In genomic region chr17:43360376-43360738, GRCh38 we compare ENCODE assay signal across 8 cellular contexts. TPM values are rescaled to one million over a fixed set of nuclear protein-coding genes. Genes with fewer than 3 reads are reported as not detected.
DNase-seq lines count a peak whose midpoint lies in the region; ATAC-seq and TF ChIP-seq lines count a peak whose summit lies in the region.

No MANE protein-coding gene starts in this region.

- peak overlapping the region; percentile 90 for H3K9ac ChIP-seq in OCI-LY1 (ENCODE audit: low read length)
- H3K9ac ChIP-seq in neuronal stem cell (ENCODE audit: low read depth, low read length, poor library complexity): peak overlapping the region; percentile 79

- H2BK15ac ChIP-seq in neuronal stem cell (ENCODE audit: low read length): no peak overlapping the region

- TF ChIP-seq POLR2A in tibial nerve (IDR thresholded peaks at IDR 0.05): no peak

- H2BK5ac ChIP-seq in neuronal stem cell (ENCODE audit: low read length): peak overlapping the region; percentile 33

- peak overlapping the region; percentile 95 for H3K27ac ChIP-seq in OCI-LY1 (ENCODE audit: low read depth, low read length, poor library complexity, severe bottlenecking)
- H3K27ac ChIP-seq in neuronal stem cell (replicated peaks; ENCODE audit: low read length): peak overlapping the region; percentile 97
- H3K27ac ChIP-seq in tibial nerve: peak overlapping the region; percentile 85 to 94 (median 92)

- H3K9me3 ChIP-seq in OCI-LY1 (ENCODE audit: low read length) (no peaks in the 10 kb centered on the region), neuronal stem cell (replicated peaks in 1 of 2; ENCODE audit: control insufficient read depth in 2 of 2, insufficient read depth in 1 of 2, low read depth in 1 of 2, low read length in 2 of 2) (peaks cover 0 to 5% of the 10 kb centered on the region in 2 donors), tibial nerve (no peaks in the 10 kb centered on the region)

- ATAC-seq in GM18868 (IDR thresholded peaks at IDR 0.05; ENCODE audit: unreplicated experiment): peak; percentile 16
- ATAC-seq in HG03442 (IDR thresholded peaks at IDR 0.05; ENCODE audit: unreplicated experiment): peak; percentile 33

- peak overlapping the region; percentile 63 for H3K18ac ChIP-seq in neuronal stem cell (ENCODE audit: low read length)

- peaks cover 21% of the 10 kb centered on the region for H3K4me1 ChIP-seq in OCI-LY1 (ENCODE audit: insufficient read depth, low read length, severe bottlenecking)
- peaks cover 0 to 6% of the 10 kb centered on the region in 2 donors for H3K4me1 ChIP-seq in neuronal stem cell (ENCODE audit: control insufficient read depth in 2 of 2, insufficient read depth in 1 of 2, low read depth in 1 of 2, low read length in 2 of 2)
- peaks cover 0 to 18% (median 14%) of the 10 kb centered on the region in 4 donors for H3K4me1 ChIP-seq in tibial nerve

- no peaks in the 10 kb centered on the region for H3K27me3 ChIP-seq in OCI-LY1 (ENCODE audit: insufficient read depth, low read length)
- H3K27me3 ChIP-seq in neuronal stem cell (ENCODE audit: control insufficient read depth in 3 of 3, insufficient read depth in 3 of 3, low read depth in 1 of 3, low read length in 3 of 3): no peaks in the 10 kb centered on the region
- no peaks in the 10 kb centered on the region for H3K27me3 ChIP-seq in tibial nerve

- H2AK5ac ChIP-seq in neuronal stem cell (ENCODE audit: low read depth, low read length): peak overlapping the region; percentile 4

- no peak overlapping the region for H4K91ac ChIP-seq in neuronal stem cell (ENCODE audit: low read depth, low read length, poor library complexity)

- no peaks in the 10 kb centered on the region for H3K79me1 ChIP-seq in neuronal stem cell (ENCODE audit: low read depth, low read length)

- H3K36me3 ChIP-seq in OCI-LY1 (ENCODE audit: insufficient read depth, low read length) (no peaks in the 10 kb centered on the region; the same call in 1 of the 2 replicates), neuronal stem cell (replicated peaks in 1 of 2; ENCODE audit: control insufficient read depth in 2 of 2, insufficient read depth in 2 of 2, low read length in 2 of 2) (no peaks in the 10 kb centered on the region), tibial nerve (no peaks in the 10 kb centered on the region)

- H3K27me3 Mint-ChIP-seq in activated T-cell treated with anti-CD3 and anti-CD28 coated beads, Interleukin-2, amount 50 U/mL, for 24 hours: no peaks in the 10 kb centered on the region

- H3K79me2 ChIP-seq in OCI-LY1 (ENCODE audit: insufficient read depth, low read length): no peaks in the 10 kb centered on the region

- H3K4ac ChIP-seq in neuronal stem cell (ENCODE audit: low read length): no peak overlapping the region

- H3K36me3 Mint-ChIP-seq in activated T-cell treated with anti-CD3 and anti-CD28 coated beads, Interleukin-2, amount 50 U/mL, for 24 hours (ENCODE audit: low read depth): no peaks in the 10 kb centered on the region

- H3K4me3 Mint-ChIP-seq in activated T-cell treated with anti-CD3 and anti-CD28 coated beads, Interleukin-2, amount 50 U/mL, for 24 hours: peak overlapping the region; percentile 77

- no peak overlapping the region for H2BK120ac ChIP-seq in neuronal stem cell (ENCODE audit: low read depth, low read length)

- TF ChIP-seq EP300 in tibial nerve (IDR thresholded peaks at IDR 0.05): peak in 1 of 2 donors; percentile 55

- H3K27ac Mint-ChIP-seq in activated T-cell treated with anti-CD3 and anti-CD28 coated beads, Interleukin-2, amount 50 U/mL, for 24 hours: peak overlapping the region; percentile 100

- H3K23ac ChIP-seq in neuronal stem cell (ENCODE audit: low read depth, low read length, poor library complexity): no peak overlapping the region

- H3K14ac ChIP-seq in neuronal stem cell (ENCODE audit: low read length): no peak overlapping the region

- no peak overlapping the region for H4K8ac ChIP-seq in neuronal stem cell (ENCODE audit: low read depth, low read length)

- H3F3A ChIP-seq in OCI-LY1 (ENCODE audit: insufficient read depth, low read length): no peaks in the 10 kb centered on the region

- WGBS in neuronal stem cell (ENCODE audit: extremely low coverage in 2 of 2, insufficient read length in 2 of 2, insufficient replicate concordance in 1 of 2), 2 donors: no CpG with 5 or more reads among the region's 18 CpGs
- 1 to 35% methylated on average over 18 of the region's 18 CpGs for WGBS in tibial nerve, 2 donors

- H2BK12ac ChIP-seq in neuronal stem cell (ENCODE audit: low read length): no peak overlapping the region

- H3K4me1 Mint-ChIP-seq in activated T-cell treated with anti-CD3 and anti-CD28 coated beads, Interleukin-2, amount 50 U/mL, for 24 hours (ENCODE audit: low read depth): peaks cover 57% of the 10 kb centered on the region

- peak; percentile 62 for DNase-seq in activated T-cell treated with anti-CD3 and anti-CD28 coated beads, Interleukin-2, amount 50 U/mL, for 24 hours
- DNase-seq in fibroblast of mammary gland (ENCODE audit: low read depth) (peak; percentile 97), neuronal stem cell (ENCODE audit: low spot score) (no peak), tibial nerve (ENCODE audit: low spot score in 2 of 2) (peak in 1 of 2 donors; percentile 67), COLO668 (lab: John Stamatoyannopoulos, UW; ENCODE audit: unreplicated experiment) (no peak)

- H3K9me2 ChIP-seq in OCI-LY1 (ENCODE audit: low read depth, low read length): no peaks in the 10 kb centered on the region

- H3K9me3 Mint-ChIP-seq in activated T-cell treated with anti-CD3 and anti-CD28 coated beads, Interleukin-2, amount 50 U/mL, for 24 hours: no peaks in the 10 kb centered on the region

- H3K4me3 ChIP-seq in OCI-LY1 (ENCODE audit: low read depth, low read length, poor library complexity, severe bottlenecking) (peak overlapping the region; percentile 77), fibroblast of mammary gland (ENCODE audit: control insufficient read depth, low read depth, low read length) (peak overlapping the region; percentile 86), neuronal stem cell (ENCODE audit: low read length in 2 of 2) (peak overlapping the region; percentile 48 to 73), tibial nerve (peak overlapping the region; percentile 31 to 54 (median 48))

- H2AFZ ChIP-seq in OCI-LY1 (ENCODE audit: low read length) (peak overlapping the region; percentile 62; the same call in 1 of the 2 replicates), neuronal stem cell (ENCODE audit: low read length) (peak overlapping the region; percentile 14)

- no peaks in the 10 kb centered on the region for H4K20me1 ChIP-seq in OCI-LY1 (ENCODE audit: insufficient read depth, low read length)

- TF ChIP-seq CTCF in OCI-LY1 (IDR thresholded peaks at IDR 0.05; ENCODE audit: low read length): no peak
- TF ChIP-seq CTCF in fibroblast of mammary gland (conservative IDR thresholded peaks at IDR 0.05; ENCODE audit: control insufficient read depth, insufficient read depth, low read depth, low read length): no peak
- TF ChIP-seq CTCF in tibial nerve (IDR thresholded peaks at IDR 0.05): no peak

- peak overlapping the region; percentile 94 for H3K4me2 ChIP-seq in OCI-LY1 (ENCODE audit: low read length)
- H3K4me2 ChIP-seq in neuronal stem cell (ENCODE audit: insufficient read depth, low read length, poor library complexity, severe bottlenecking): peak overlapping the region; percentile 61

RNA-seq across cellular contexts. Expression of gene ARL4D, which starts 38.4 kb away (rescaled TPM):
- 14.3 TPM for polyA plus RNA-seq in neuronal stem cell (2013, experiment 1 of 2)
- 14.0 TPM for polyA plus RNA-seq in neuronal stem cell (2013, experiment 2 of 2)
- 10 to 100 TPM; 27.9 to 65.8 (median 53.0) TPM for total RNA-seq in tibial nerve

Comparison
In these comparisons a context has a peak if more than half of its experiments do, and no peak if none do; other contexts are left out.
1. DNase-seq: peak in activated T-cell treated with anti-CD3 and anti-CD28 coated beads, Interleukin-2, amount 50 U/mL, for 24 hours (single experiment) and fibroblast of mammary gland (single experiment); none in neuronal stem cell (single experiment) and COLO668 (single experiment).
2. Peak in every context shown above with its lines, with median percentiles within 50 percentile points of each other: H3K27ac ChIP-seq and H3K4me3 ChIP-seq.